8 cellular contexts compared by ENCODE assay signal in the genomic region with DNA sequence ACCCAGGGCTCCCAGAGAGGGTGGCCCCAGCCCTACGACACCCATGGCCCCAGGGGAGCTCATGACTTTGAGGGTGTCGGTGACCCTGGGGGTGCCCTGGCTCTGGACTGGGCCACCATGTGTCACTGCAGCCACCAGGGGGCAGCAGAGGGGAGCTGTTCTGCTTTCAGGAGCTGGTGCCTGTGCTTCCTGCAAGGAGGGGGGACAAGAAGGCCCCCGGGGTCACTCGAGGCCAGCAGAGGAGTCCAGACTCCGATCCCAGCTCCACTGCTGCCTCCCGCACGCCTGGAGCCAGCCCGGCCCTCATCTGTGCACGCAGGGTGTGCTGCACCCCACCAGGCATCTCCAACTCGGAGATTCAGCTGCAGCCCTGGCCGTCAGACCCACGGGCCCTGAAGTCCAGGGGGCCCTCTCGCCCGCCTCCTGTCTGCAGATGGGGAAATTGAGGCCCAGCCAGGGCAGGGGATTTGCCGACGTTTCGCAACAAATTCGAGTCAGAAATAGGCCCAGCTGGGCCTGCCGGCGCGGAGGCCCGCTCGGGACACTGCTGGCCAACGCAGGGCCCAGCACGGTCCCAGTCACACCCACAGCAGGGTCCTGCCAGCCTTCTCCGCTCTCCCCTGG. TPM values are rescaled to one million over a fixed set of nuclear protein-coding genes. Genes with fewer than 3 reads are reported as not detected.
DNase-seq lines count a peak whose midpoint lies in the region; ATAC-seq and TF ChIP-seq lines count a peak whose summit lies in the region.

No MANE protein-coding gene starts in this region.

- in situ Hi-C loops in SK-MEL-5 (cut with HindIII; ENCODE audit: low pct_unique_long_range_greater_than_20kb, low sequenced_read_pairs): loop anchor here (25.0 kb wide), 2 partner anchors 131 to 306 kb away; no protein-coding TSS in a partner anchor

- 0 to 64% (median 36%) methylated on average over 1 to 26 of the region's 26 CpGs for WGBS in stomach, 5 donors

- H3K4me2 ChIP-seq in KMS-11: peak overlapping the region; percentile 10; the same call in 1 of the 2 replicates

- H2AFZ ChIP-seq in KMS-11 (ENCODE audit: low read depth): peak overlapping the region; percentile 36; the same call in 1 of the 2 replicates

- peak; percentile 90 for TF ChIP-seq CTCF in KMS-11 (conservative IDR thresholded peaks at IDR 0.05; ENCODE audit: low read depth, low read length)
- TF ChIP-seq CTCF in foreskin keratinocyte (conservative IDR thresholded peaks at IDR 0.05): peak; percentile 90
- TF ChIP-seq CTCF in neutrophil (IDR thresholded peaks at IDR 0.05): peak; percentile 87
- peak in 5 of 7 experiments; percentile 87 to 98 (median 97) for TF ChIP-seq CTCF in stomach (IDR thresholded peaks at IDR 0.05)

- no peak overlapping the region for H3K9ac ChIP-seq in KMS-11

- H3K4me1 ChIP-seq in KMS-11 (ENCODE audit: low read depth, poor library complexity, severe bottlenecking) (no peaks in the 10 kb centered on the region), foreskin keratinocyte (peaks cover 5% of the 10 kb centered on the region), neutrophil (ENCODE audit: control insufficient read depth in 1 of 2, insufficient read depth in 1 of 2, low read depth in 1 of 2, low read length in 1 of 2) (peaks cover 41 to 43% of the 10 kb centered on the region in 2 experiments), stomach (peaks cover 33 to 56% (median 47%) of the 10 kb centered on the region in 4 donors)

- TF ChIP-seq EP300 in stomach (IDR thresholded peaks at IDR 0.05): no peak

- H3K27ac ChIP-seq in KMS-11: no peak overlapping the region
- H3K27ac ChIP-seq in foreskin keratinocyte: peak overlapping the region; percentile 87
- H3K27ac ChIP-seq in neutrophil: peak overlapping the region; percentile 81
- peak overlapping the region; percentile 71 to 97 (median 91) for H3K27ac ChIP-seq in stomach

- ATAC-seq in foreskin keratinocyte: peak; percentile 30
- ATAC-seq in HG03196 (IDR thresholded peaks at IDR 0.05; ENCODE audit: unreplicated experiment): no peak

- H3K36me3 ChIP-seq in KMS-11 (ENCODE audit: insufficient read depth): no peaks in the 10 kb centered on the region
- H3K36me3 ChIP-seq in neutrophil: no peaks in the 10 kb centered on the region
- no peaks in the 10 kb centered on the region for H3K36me3 ChIP-seq in stomach

- no peaks in the 10 kb centered on the region for H3K9me3 ChIP-seq in neutrophil
- peaks cover 0 to 9% (median 4%) of the 10 kb centered on the region in 4 donors for H3K9me3 ChIP-seq in stomach

- no peaks in the 10 kb centered on the region for H3K79me2 ChIP-seq in KMS-11 (ENCODE audit: insufficient read depth, low read depth)

- no peaks in the 10 kb centered on the region for H4K20me1 ChIP-seq in KMS-11 (ENCODE audit: insufficient read depth)

- H3K4me3 ChIP-seq in KMS-11 (IDR thresholded peaks at IDR 0.05; ENCODE audit: insufficient read depth, low read depth, low read length) (no peak overlapping the region), neutrophil (ENCODE audit: low read depth in 1 of 2, low read length in 1 of 2) (peak overlapping the region; percentile 52 to 63), stomach (peak overlapping the region in 3 of 4 donors; percentile 13 to 31 (median 19))

- H3K27me3 ChIP-seq in KMS-11 (ENCODE audit: insufficient read depth, low read depth): peaks cover 6% of the 10 kb centered on the region; the same call in 1 of the 2 replicates
- H3K27me3 ChIP-seq in foreskin keratinocyte: no peaks in the 10 kb centered on the region
- H3K27me3 ChIP-seq in neutrophil: no peaks in the 10 kb centered on the region
- H3K27me3 ChIP-seq in stomach: no peaks in the 10 kb centered on the region

- TF ChIP-seq POLR2A in stomach (IDR thresholded peaks at IDR 0.05): no peak

- DNase-seq in D341Med (ENCODE audit: low spot score) (peak; percentile 90), SK-MEL-5 (ENCODE audit: low read depth, low spot score) (peak; percentile 82), foreskin keratinocyte (peak; percentile 63 to 82), stomach (peak; percentile 91)
- DNase-seq in activated naive CD4-positive, alpha-beta T cell (lab: John Stamatoyannopoulos, UW): peak; percentile 73 to 89 (median 88)

- intact Hi-C loops in stomach (cut with DNase I; ENCODE audit: low total_unique reads): no loop called here

RNA-seq across cellular contexts. Expression of gene WNT7B, which starts 29.5 kb away (rescaled TPM):
- total RNA-seq in SK-MEL-5 (2014; rRNA removed; shearing (Covaris generic)): not detected in 2 replicates
- polyA plus RNA-seq in SK-MEL-5 (2015; cell fraction: cytosol; rRNA removed): 0.04 and 0.32 TPM in 2 replicates
- not detected in 2 replicates for polyA plus RNA-seq in SK-MEL-5 (2015; cell fraction: nucleus; rRNA removed)
- total RNA-seq in foreskin keratinocyte (9.5 and 41.8 TPM in 2 replicates), stomach (not detected)
- polyA plus RNA-seq in foreskin keratinocyte (14.0 and 50.2 TPM in 2 replicates), stomach (1 to 10 TPM in 1 of 3 donors, under 1 TPM in 1, not detected in 1; 0.06 to 2.0 TPM)

Comparison
In these comparisons a context has a peak if more than half of its experiments do, and no peak if none do; other contexts are left out.
1. RNA of gene WNT7B, which starts 29.5 kb away (total RNA-seq): 9.5 to 41.8 TPM in foreskin keratinocyte; not detected in SK-MEL-5 and not detected in stomach; every median in the first group is over 10 times any median in the second.
2. Peak in every context shown above with its lines, with median percentiles within 50 percentile points of each other: DNase-seq and CTCF ChIP-seq.